ENCODE assay signal across 1 cellular context in the genomic region with DNA sequence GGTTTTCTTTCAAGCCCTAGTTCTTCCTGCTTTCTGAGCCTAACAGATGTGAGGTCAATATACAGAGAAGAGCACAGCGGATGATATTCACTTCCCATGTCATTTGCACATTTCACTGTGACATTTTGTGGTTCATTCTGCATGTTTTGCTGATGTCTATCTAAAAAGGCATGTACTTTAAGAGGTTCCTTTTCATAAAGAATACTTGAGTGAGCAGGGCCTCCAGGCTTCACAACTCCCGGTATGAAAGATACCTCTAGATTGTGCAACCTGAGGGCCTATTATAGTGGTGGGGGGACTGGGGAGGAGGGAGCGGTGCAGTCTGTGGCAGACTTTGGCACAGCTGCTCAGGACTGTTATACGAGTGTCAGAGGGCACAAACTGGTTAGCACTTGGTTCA.
TF ChIP-seq lines count a peak whose summit lies in the region.

No MANE protein-coding gene starts in this region.

TF ChIP-seq in GM23338, 12 proteins besides CTCF, POLR2A, EP300 and RAD21 (continued from another document):
- TF ChIP-seq, protein P1, sequence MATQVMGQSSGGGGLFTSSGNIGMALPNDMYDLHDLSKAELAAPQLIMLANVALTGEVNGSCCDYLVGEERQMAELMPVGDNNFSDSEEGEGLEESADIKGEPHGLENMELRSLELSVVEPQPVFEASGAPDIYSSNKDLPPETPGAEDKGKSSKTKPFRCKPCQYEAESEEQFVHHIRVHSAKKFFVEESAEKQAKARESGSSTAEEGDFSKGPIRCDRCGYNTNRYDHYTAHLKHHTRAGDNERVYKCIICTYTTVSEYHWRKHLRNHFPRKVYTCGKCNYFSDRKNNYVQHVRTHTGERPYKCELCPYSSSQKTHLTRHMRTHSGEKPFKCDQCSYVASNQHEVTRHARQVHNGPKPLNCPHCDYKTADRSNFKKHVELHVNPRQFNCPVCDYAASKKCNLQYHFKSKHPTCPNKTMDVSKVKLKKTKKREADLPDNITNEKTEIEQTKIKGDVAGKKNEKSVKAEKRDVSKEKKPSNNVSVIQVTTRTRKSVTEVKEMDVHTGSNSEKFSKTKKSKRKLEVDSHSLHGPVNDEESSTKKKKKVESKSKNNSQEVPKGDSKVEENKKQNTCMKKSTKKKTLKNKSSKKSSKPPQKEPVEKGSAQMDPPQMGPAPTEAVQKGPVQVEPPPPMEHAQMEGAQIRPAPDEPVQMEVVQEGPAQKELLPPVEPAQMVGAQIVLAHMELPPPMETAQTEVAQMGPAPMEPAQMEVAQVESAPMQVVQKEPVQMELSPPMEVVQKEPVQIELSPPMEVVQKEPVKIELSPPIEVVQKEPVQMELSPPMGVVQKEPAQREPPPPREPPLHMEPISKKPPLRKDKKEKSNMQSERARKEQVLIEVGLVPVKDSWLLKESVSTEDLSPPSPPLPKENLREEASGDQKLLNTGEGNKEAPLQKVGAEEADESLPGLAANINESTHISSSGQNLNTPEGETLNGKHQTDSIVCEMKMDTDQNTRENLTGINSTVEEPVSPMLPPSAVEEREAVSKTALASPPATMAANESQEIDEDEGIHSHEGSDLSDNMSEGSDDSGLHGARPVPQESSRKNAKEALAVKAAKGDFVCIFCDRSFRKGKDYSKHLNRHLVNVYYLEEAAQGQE (IDR thresholded peaks at IDR 0.05; ENCODE audit: unreplicated experiment) = no peak
- TF ChIP-seq, protein P2, sequence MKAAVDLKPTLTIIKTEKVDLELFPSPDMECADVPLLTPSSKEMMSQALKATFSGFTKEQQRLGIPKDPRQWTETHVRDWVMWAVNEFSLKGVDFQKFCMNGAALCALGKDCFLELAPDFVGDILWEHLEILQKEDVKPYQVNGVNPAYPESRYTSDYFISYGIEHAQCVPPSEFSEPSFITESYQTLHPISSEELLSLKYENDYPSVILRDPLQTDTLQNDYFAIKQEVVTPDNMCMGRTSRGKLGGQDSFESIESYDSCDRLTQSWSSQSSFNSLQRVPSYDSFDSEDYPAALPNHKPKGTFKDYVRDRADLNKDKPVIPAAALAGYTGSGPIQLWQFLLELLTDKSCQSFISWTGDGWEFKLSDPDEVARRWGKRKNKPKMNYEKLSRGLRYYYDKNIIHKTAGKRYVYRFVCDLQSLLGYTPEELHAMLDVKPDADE (IDR thresholded peaks at IDR 0.05) = no peak
- TF ChIP-seq ZNF331 (CRISPR knock-in tag; IDR thresholded peaks at IDR 0.05; ENCODE audit: low read depth) (no peak), POLR2AphosphoS5 (IDR thresholded peaks at IDR 0.05; ENCODE audit: low read depth) (no peak), EZH2 (IDR thresholded peaks at IDR 0.05; ENCODE audit: low read depth, unreplicated experiment) (no peak), JUNB (IDR thresholded peaks at IDR 0.05; ENCODE audit: unreplicated experiment) (no peak)
- TF ChIP-seq, protein P3, sequence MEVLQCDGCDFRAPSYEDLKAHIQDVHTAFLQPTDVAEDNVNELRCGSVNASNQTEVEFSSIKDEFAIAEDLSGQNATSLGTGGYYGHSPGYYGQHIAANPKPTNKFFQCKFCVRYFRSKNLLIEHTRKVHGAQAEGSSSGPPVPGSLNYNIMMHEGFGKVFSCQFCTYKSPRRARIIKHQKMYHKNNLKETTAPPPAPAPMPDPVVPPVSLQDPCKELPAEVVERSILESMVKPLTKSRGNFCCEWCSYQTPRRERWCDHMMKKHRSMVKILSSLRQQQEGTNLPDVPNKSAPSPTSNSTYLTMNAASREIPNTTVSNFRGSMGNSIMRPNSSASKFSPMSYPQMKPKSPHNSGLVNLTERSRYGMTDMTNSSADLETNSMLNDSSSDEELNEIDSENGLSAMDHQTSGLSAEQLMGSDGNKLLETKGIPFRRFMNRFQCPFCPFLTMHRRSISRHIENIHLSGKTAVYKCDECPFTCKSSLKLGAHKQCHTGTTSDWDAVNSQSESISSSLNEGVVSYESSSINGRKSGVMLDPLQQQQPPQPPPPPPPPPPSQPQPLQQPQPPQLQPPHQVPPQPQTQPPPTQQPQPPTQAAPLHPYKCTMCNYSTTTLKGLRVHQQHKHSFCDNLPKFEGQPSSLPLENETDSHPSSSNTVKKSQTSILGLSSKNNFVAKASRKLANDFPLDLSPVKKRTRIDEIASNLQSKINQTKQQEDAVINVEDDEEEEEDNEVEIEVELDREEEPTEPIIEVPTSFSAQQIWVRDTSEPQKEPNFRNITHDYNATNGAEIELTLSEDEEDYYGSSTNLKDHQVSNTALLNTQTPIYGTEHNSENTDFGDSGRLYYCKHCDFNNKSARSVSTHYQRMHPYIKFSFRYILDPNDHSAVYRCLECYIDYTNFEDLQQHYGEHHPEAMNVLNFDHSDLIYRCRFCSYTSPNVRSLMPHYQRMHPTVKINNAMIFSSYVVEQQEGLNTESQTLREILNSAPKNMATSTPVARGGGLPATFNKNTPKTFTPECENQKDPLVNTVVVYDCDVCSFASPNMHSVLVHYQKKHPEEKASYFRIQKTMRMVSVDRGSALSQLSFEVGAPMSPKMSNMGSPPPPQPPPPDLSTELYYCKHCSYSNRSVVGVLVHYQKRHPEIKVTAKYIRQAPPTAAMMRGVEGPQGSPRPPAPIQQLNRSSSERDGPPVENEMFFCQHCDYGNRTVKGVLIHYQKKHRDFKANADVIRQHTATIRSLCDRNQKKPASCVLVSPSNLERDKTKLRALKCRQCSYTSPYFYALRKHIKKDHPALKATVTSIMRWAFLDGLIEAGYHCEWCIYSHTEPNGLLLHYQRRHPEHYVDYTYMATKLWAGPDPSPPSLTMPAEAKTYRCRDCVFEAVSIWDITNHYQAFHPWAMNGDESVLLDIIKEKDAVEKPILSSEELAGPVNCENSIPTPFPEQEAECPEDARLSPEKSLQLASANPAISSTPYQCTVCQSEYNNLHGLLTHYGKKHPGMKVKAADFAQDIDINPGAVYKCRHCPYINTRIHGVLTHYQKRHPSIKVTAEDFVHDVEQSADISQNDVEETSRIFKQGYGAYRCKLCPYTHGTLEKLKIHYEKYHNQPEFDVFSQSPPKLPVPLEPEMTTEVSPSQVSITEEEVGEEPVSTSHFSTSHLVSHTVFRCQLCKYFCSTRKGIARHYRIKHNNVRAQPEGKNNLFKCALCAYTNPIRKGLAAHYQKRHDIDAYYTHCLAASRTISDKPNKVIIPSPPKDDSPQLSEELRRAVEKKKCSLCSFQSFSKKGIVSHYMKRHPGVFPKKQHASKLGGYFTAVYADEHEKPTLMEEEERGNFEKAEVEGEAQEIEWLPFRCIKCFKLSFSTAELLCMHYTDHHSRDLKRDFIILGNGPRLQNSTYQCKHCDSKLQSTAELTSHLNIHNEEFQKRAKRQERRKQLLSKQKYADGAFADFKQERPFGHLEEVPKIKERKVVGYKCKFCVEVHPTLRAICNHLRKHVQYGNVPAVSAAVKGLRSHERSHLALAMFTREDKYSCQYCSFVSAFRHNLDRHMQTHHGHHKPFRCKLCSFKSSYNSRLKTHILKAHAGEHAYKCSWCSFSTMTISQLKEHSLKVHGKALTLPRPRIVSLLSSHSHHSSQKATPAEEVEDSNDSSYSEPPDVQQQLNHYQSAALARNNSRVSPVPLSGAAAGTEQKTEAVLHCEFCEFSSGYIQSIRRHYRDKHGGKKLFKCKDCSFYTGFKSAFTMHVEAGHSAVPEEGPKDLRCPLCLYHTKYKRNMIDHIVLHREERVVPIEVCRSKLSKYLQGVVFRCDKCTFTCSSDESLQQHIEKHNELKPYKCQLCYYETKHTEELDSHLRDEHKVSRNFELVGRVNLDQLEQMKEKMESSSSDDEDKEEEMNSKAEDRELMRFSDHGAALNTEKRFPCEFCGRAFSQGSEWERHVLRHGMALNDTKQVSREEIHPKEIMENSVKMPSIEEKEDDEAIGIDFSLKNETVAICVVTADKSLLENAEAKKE (CRISPR knock-in tag; IDR thresholded peaks at IDR 0.05) = no peak
